In the genomic region with DNA sequence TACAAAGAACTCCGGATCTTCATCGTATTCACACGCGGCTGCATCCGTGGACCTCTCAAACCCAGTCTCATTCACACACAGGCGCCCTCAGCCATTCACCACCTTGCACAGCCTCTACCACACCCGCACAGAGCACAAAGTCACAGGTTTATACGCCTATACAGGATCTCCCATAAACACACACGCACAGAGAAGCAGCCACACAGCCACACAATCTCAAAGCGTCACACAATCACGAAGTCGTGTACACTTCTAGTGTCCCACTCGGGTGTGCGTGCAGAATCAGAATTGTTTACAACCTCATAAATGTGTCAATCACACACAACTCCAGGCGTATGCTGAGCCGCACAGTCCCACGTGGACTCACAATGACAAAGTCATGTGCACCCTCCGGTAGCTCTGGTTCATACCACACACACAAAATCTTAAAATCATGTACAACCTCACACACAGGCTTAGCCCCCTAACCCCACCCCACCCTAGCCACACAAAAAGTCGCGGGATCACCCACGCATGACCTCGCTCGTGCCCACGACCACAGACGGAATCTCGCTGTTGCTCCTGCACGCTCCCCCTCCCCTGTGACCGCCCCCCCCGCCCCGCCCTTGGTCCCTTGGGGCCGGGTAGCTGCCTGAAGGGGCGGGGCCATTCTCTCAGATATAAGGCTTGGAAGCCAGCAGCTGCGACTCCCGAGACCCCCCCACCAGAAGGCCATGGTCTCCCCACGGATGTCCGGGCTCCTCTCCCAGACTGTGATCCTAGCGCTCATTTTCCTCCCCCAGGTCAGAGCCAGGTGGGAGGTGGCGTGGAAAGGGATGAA, we compare ENCODE assay signal across 9 cellular contexts. TPM values are rescaled to one million over a fixed set of nuclear protein-coding genes. Genes with fewer than 3 reads are reported as not detected.
DNase-seq lines count a peak whose midpoint lies in the region; ATAC-seq and TF ChIP-seq lines count a peak whose summit lies in the region.
"Had no signal": no experiment of that assay in that cellular context is flagged by ENCODE, and none has a peak within 500 bp of the region (broad histone marks: within the 10 kb centered on the region; RNA-seq: fewer than 3 reads in every experiment).

A gene with protein sequence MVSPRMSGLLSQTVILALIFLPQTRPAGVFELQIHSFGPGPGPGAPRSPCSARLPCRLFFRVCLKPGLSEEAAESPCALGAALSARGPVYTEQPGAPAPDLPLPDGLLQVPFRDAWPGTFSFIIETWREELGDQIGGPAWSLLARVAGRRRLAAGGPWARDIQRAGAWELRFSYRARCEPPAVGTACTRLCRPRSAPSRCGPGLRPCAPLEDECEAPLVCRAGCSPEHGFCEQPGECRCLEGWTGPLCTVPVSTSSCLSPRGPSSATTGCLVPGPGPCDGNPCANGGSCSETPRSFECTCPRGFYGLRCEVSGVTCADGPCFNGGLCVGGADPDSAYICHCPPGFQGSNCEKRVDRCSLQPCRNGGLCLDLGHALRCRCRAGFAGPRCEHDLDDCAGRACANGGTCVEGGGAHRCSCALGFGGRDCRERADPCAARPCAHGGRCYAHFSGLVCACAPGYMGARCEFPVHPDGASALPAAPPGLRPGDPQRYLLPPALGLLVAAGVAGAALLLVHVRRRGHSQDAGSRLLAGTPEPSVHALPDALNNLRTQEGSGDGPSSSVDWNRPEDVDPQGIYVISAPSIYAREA (plus strand): TSS at position 686 of the 820 bp plus-strand sequence. CDS start 28 bp downstream, at position 714.

- H3K27me3 Mint-ChIP-seq in stimulated activated naive CD8-positive, alpha-beta T cell treated with anti-CD3 and anti-CD28 coated beads, Interleukin-15, amount 100 ng/mL, for 72 hours: peaks cover 71% of the 10 kb centered on the region

- H3K4me2 ChIP-seq in MM.1S (ENCODE audit: low read depth, low read length) (peak within 1 kb of the TSS; percentile 86), SK-N-SH (peak within 1 kb of the TSS; percentile 56)

- no peaks in the 10 kb centered on the region for H3F3A ChIP-seq in MM.1S (ENCODE audit: insufficient read depth, low read length)
- H3F3A ChIP-seq in SK-N-SH (replicated peaks; ENCODE audit: insufficient read depth): no peaks in the 10 kb centered on the region

- TF ChIP-seq RAD21 in SK-N-SH (IDR thresholded peaks at IDR 0.05; ENCODE audit: low read length): no peak

- TF ChIP-seq EP300 in SK-N-SH (IDR thresholded peaks at IDR 0.05; ENCODE audit: borderline replicate concordance in 1 of 2, low read depth in 1 of 2, low read length in 1 of 2): no peak

- peak within 1 kb of the TSS in 1 of 2 donors; percentile 42 for H3K27ac Mint-ChIP-seq in stimulated activated naive CD8-positive, alpha-beta T cell treated with anti-CD3 and anti-CD28 coated beads, Interleukin-15, amount 100 ng/mL, for 72 hours

- H3K79me2 ChIP-seq in MM.1S (ENCODE audit: low read length) (no peaks in the 10 kb centered on the region), SK-N-SH (ENCODE audit: insufficient read depth) (no peaks in the 10 kb centered on the region)

- H2AFZ ChIP-seq in MM.1S (ENCODE audit: low read length) (peak within 1 kb of the TSS; percentile 33), SK-N-SH (ENCODE audit: low read depth) (peak within 1 kb of the TSS; percentile 12; the same call in 1 of the 2 replicates)

- H4K20me1 ChIP-seq in MM.1S (ENCODE audit: insufficient read depth, low read length) (no peaks in the 10 kb centered on the region), SK-N-SH (ENCODE audit: insufficient read depth) (no peaks in the 10 kb centered on the region)

- H3K9me3 Mint-ChIP-seq in stimulated activated naive CD8-positive, alpha-beta T cell treated with anti-CD3 and anti-CD28 coated beads, Interleukin-15, amount 100 ng/mL, for 72 hours: no peaks in the 10 kb centered on the region

- H3K4me3 Mint-ChIP-seq in stimulated activated naive CD8-positive, alpha-beta T cell treated with anti-CD3 and anti-CD28 coated beads, Interleukin-15, amount 100 ng/mL, for 72 hours: peak within 1 kb of the TSS; percentile 73 to 75

- TF ChIP-seq CTCF in MM.1S (IDR thresholded peaks at IDR 0.05; ENCODE audit: low read length) (no peak), SK-N-SH (IDR thresholded peaks at IDR 0.05) (no peak), fibroblast of mammary gland (conservative IDR thresholded peaks at IDR 0.05; ENCODE audit: control insufficient read depth, insufficient read depth, low read depth, low read length) (no peak)

- DNase-seq in COLO668 (lab: John Stamatoyannopoulos, UW; ENCODE audit: unreplicated experiment) (peak; percentile 84), MM.1S (no peak), SK-N-SH (peak; percentile 59), fibroblast of mammary gland (ENCODE audit: low read depth) (peak; percentile 8), SIG-M5 treated with dmso at 0.1 percent for 504 hours (lab: John Stamatoyannopoulos, UW; ENCODE audit: unreplicated experiment) (no peak), glomerular visceral epithelial cell (ENCODE audit: extremely low spot score) (no peak)
- DNase-seq in stimulated activated naive CD8-positive, alpha-beta T cell treated with anti-CD3 and anti-CD28 coated beads, Interleukin-15, amount 100 ng/mL, for 72 hours: no peak

- H3K27ac ChIP-seq in MM.1S (ENCODE audit: low read length): no peak within 1 kb of the TSS
- peak within 1 kb of the TSS in 1 of 2 experiments; percentile 40; a peak in 1 of 4 replicates for H3K27ac ChIP-seq in SK-N-SH (ENCODE audit: low read depth in 2 of 2, low read length in 1 of 2)
- H3K27ac ChIP-seq: epithelial cell of prostate had no signal

- ATAC-seq in stimulated activated naive CD8-positive, alpha-beta T cell treated with anti-CD3 and anti-CD28 coated beads, Interleukin-15, amount 100 ng/mL, for 72 hours: peak; percentile 48
- ATAC-seq in GM18909 (IDR thresholded peaks at IDR 0.05; ENCODE audit: poor library complexity, unreplicated experiment): no peak

- no peaks in the 10 kb centered on the region for H3K9me3 ChIP-seq in MM.1S (replicated peaks; ENCODE audit: insufficient read depth, low read length)
- H3K9me3 ChIP-seq in SK-N-SH: no peaks in the 10 kb centered on the region

- H3K4me3 ChIP-seq in MM.1S (ENCODE audit: low read length) (peak within 1 kb of the TSS; percentile 44), SK-N-SH (ENCODE audit: low read depth in 2 of 2, low read length in 1 of 2) (peak within 1 kb of the TSS in 1 of 2 experiments; percentile 32; a peak in 2 of 4 replicates), fibroblast of mammary gland (ENCODE audit: control insufficient read depth, low read depth, low read length) (no peak within 1 kb of the TSS)

- H3K9me2 ChIP-seq in MM.1S (replicated peaks; ENCODE audit: insufficient read depth, low read length) (no peaks in the 10 kb centered on the region), SK-N-SH (no peaks in the 10 kb centered on the region)

- WGBS in SK-N-SH (ENCODE audit: low lambda C conversion rate): 19% methylated on average over 37 of the region's 38 CpGs

- POLR2A ChIA-PET in SK-N-SH (lab: Yijun Ruan, JAX): interaction anchor here (0.9 to 1.4 kb wide), 3 partner anchors 16 to 63 kb away, joined by 4 to 5 read pairs (median 4); a partner anchor contains a TSS

- H3K4me1 Mint-ChIP-seq in stimulated activated naive CD8-positive, alpha-beta T cell treated with anti-CD3 and anti-CD28 coated beads, Interleukin-15, amount 100 ng/mL, for 72 hours: peaks cover 32% of the 10 kb centered on the region

- no peaks in the 10 kb centered on the region for H3K36me3 ChIP-seq in MM.1S (replicated peaks; ENCODE audit: insufficient read depth, low read length)
- H3K36me3 ChIP-seq in SK-N-SH (replicated peaks in 1 of 2; ENCODE audit: control insufficient read depth in 1 of 2, insufficient read depth in 2 of 2, low read length in 1 of 2): no peaks in the 10 kb centered on the region

- H3K4me1 ChIP-seq in MM.1S (ENCODE audit: low read length): peaks cover 14% of the 10 kb centered on the region; the same call in 1 of the 2 replicates
- H3K4me1 ChIP-seq in SK-N-SH (ENCODE audit: control insufficient read depth in 1 of 2, insufficient read depth in 2 of 2, low read depth in 1 of 2, low read length in 1 of 2): peaks cover 0 to 9% of the 10 kb centered on the region in 2 experiments; a peak in 1 of 4 replicates

- CTCF ChIA-PET in SK-N-SH (lab: Yijun Ruan, JAX): interaction anchor here (0.6 to 2.6 kb wide), 26 partner anchors 8 to 175 kb away, joined by 3 to 44 read pairs (median 4); a partner anchor contains a TSS

- no peak within 1 kb of the TSS for H3K9ac ChIP-seq in MM.1S (ENCODE audit: low read length)
- no peak within 1 kb of the TSS for H3K9ac ChIP-seq in SK-N-SH

- H3K27me3 ChIP-seq in MM.1S (replicated peaks; ENCODE audit: insufficient read depth, low read length): peaks cover 70% of the 10 kb centered on the region
- H3K27me3 ChIP-seq in SK-N-SH (ENCODE audit: insufficient read depth): no peaks in the 10 kb centered on the region; the same call in 1 of the 2 replicates

TF ChIP-seq in SK-N-SH, 30 proteins besides CTCF, POLR2A, EP300 and RAD21 (continues in another document):
- no peak for TF ChIP-seq ELF1 (IDR thresholded peaks at IDR 0.05)
- TF ChIP-seq, protein P1, sequence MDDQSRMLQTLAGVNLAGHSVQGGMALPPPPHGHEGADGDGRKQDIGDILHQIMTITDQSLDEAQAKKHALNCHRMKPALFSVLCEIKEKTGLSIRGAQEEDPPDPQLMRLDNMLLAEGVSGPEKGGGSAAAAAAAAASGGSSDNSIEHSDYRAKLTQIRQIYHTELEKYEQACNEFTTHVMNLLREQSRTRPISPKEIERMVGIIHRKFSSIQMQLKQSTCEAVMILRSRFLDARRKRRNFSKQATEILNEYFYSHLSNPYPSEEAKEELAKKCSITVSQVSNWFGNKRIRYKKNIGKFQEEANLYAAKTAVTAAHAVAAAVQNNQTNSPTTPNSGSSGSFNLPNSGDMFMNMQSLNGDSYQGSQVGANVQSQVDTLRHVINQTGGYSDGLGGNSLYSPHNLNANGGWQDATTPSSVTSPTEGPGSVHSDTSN (IDR thresholded peaks at IDR 0.05): no peak
- TF ChIP-seq SIN3A (IDR thresholded peaks at IDR 0.05; ENCODE audit: borderline replicate concordance, low read depth, low read length): no peak
- no peak for TF ChIP-seq RCOR1 (IDR thresholded peaks at IDR 0.05; ENCODE audit: low read length)
- TF ChIP-seq FOXM1 (IDR thresholded peaks at IDR 0.05; ENCODE audit: low read depth): no peak
- no peak for TF ChIP-seq TAF1 (IDR thresholded peaks at IDR 0.05; ENCODE audit: borderline replicate concordance, low read depth, low read length)
- no peak for TF ChIP-seq MXI1 (IDR thresholded peaks at IDR 0.05; ENCODE audit: low read depth, low read length)
- no peak for TF ChIP-seq FOXJ3 (CRISPR knock-in tag; IDR thresholded peaks at IDR 0.05)
- TF ChIP-seq MEF2A (IDR thresholded peaks at IDR 0.05; ENCODE audit: borderline replicate concordance, low read depth): no peak
- no peak for TF ChIP-seq GABPA (IDR thresholded peaks at IDR 0.05; ENCODE audit: low read depth)
- no peak for TF ChIP-seq SMC3 (IDR thresholded peaks at IDR 0.05; ENCODE audit: low read depth, low read length)
- TF ChIP-seq TEAD4 (IDR thresholded peaks at IDR 0.05; ENCODE audit: borderline replicate concordance, insufficient read depth): no peak
- TF ChIP-seq POLR2AphosphoS5 (IDR thresholded peaks at IDR 0.05; ENCODE audit: low read depth, low read length): no peak

RNA-seq across cellular contexts. Expression of the gene that starts here (rescaled TPM):
- 4.7 and 4.8 TPM in 2 replicates for polyA plus RNA-seq in SK-N-SH (2012; rRNA removed)
- 3.8 and 4.0 TPM in 2 replicates for polyA plus RNA-seq in SK-N-SH (2012; cell fraction: cytosol; rRNA removed)
- polyA plus RNA-seq in SK-N-SH (2012; cell fraction: nucleus; rRNA removed): 1.6 and 3.0 TPM in 2 replicates

Comparison
In these comparisons a context has a peak if more than half of its experiments do, and no peak if none do; other contexts are left out.
1. DNase-seq: peak in COLO668 (single experiment), SK-N-SH (single experiment) and fibroblast of mammary gland (single experiment); none in MM.1S (single experiment), stimulated activated naive CD8-positive, alpha-beta T cell treated with anti-CD3 and anti-CD28 coated beads, Interleukin-15, amount 100 ng/mL, for 72 hours (0 of 2), SIG-M5 treated with dmso at 0.1 percent for 504 hours (single experiment) and glomerular visceral epithelial cell (single experiment).